27 cellular contexts compared by ENCODE assay signal in the genomic region with DNA sequence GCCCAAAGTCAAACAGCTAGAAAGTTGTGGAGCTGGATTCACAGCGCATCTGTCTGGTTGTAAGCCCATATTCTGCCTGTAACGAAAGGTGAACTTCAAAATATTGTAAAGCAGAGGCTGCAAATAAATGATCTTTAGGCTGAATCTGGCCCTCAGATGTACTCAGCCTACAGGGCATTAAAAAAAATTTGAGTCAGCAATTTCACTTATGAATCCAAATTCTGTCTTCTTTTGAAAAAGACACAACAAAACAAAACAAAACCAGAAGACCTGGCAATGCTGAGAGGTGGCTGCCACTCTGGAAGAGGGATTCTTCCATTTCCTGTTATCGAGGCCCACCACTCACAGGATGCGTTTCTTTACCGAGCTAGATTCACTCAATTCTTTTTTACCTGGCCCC. TPM values are rescaled to one million over a fixed set of nuclear protein-coding genes. Genes with fewer than 3 reads are reported as not detected.
DNase-seq lines count a peak whose midpoint lies in the region; ATAC-seq and TF ChIP-seq lines count a peak whose summit lies in the region.
"Had no signal": no experiment of that assay in that cellular context is flagged by ENCODE, and none has a peak within 500 bp of the region (broad histone marks: within the 10 kb centered on the region; RNA-seq: fewer than 3 reads in every experiment).

No MANE protein-coding gene starts in this region.

- peak overlapping the region; percentile 82 for H3K27ac ChIP-seq in GM23248
- peak overlapping the region; percentile 62 for H3K27ac ChIP-seq in colonic mucosa
- H3K27ac ChIP-seq in muscle layer of colon (ENCODE audit: low read depth, low read length) = peak overlapping the region; percentile 22
- peak overlapping the region; percentile 63 for H3K27ac ChIP-seq in suprapubic skin
- H3K27ac ChIP-seq: pancreas had no signal

- TF ChIP-seq EP300 in suprapubic skin (IDR thresholded peaks at IDR 0.05) = no peak

- no peak overlapping the region for H3K4me3 Mint-ChIP-seq in T-helper 2 cell treated with Interferon-gamma antibody and Interleukin-4, amounts not matched to agents 5 μg/mL and 100 μg/mL, for 36 hours
- H3K4me3 Mint-ChIP-seq: activated naive CD4-positive, alpha-beta T cell treated with anti-CD3 and anti-CD28 coated beads, Interleukin-2, amount 10 ng/mL, durations not matched to agents 7 days and 5 days; CD4-positive, alpha-beta memory T cell; stimulated activated naive CD8-positive, alpha-beta T cell treated with anti-CD3 and anti-CD28 coated beads, Interleukin-15, amount 100 ng/mL, for 72 hours had no signal

- H3K9me3 ChIP-seq in GM23248 (ENCODE audit: low read depth) = no peaks in the 10 kb centered on the region
- no peaks in the 10 kb centered on the region for H3K9me3 ChIP-seq in colonic mucosa
- no peaks in the 10 kb centered on the region for H3K9me3 ChIP-seq in muscle layer of colon (ENCODE audit: low read length)
- no peaks in the 10 kb centered on the region for H3K9me3 ChIP-seq in suprapubic skin
- H3K9me3 ChIP-seq: pancreas had no signal

- H3K4me2 ChIP-seq in GM23248 (ENCODE audit: unreplicated experiment) = peak overlapping the region; percentile 96
- H3K4me2 ChIP-seq: smooth muscle cell had no signal

- H3K4me1 Mint-ChIP-seq in T-helper 2 cell treated with Interferon-gamma antibody and Interleukin-4, amounts not matched to agents 5 μg/mL and 100 μg/mL, for 36 hours (ENCODE audit: low read depth) = peaks cover 7% of the 10 kb centered on the region

- no peaks in the 10 kb centered on the region for H3K9me3 Mint-ChIP-seq in T-helper 2 cell treated with Interferon-gamma antibody and Interleukin-4, amounts not matched to agents 5 μg/mL and 100 μg/mL, for 36 hours
- H3K9me3 Mint-ChIP-seq: activated naive CD4-positive, alpha-beta T cell treated with anti-CD3 and anti-CD28 coated beads, Interleukin-2, amount 10 ng/mL, durations not matched to agents 7 days and 5 days; CD4-positive, alpha-beta memory T cell; stimulated activated naive CD8-positive, alpha-beta T cell treated with anti-CD3 and anti-CD28 coated beads, Interleukin-15, amount 100 ng/mL, for 72 hours had no signal

- TF ChIP-seq POLR2A in suprapubic skin (IDR thresholded peaks at IDR 0.05) = no peak

- intact Hi-C loops in colonic mucosa (cut with DNase I) = no loop called here

- no peak for ATAC-seq in GM19035 (IDR thresholded peaks at IDR 0.05; ENCODE audit: unreplicated experiment)
- ATAC-seq: esophagus mucosa; left lobe of liver; pancreas; stimulated activated naive CD8-positive, alpha-beta T cell treated with anti-CD3 and anti-CD28 coated beads, Interleukin-15, amount 100 ng/mL, for 72 hours had no signal

- no peaks in the 10 kb centered on the region for H3K27me3 ChIP-seq in GM23248 (replicated peaks; ENCODE audit: insufficient read depth)
- H3K27me3 ChIP-seq in colonic mucosa = no peaks in the 10 kb centered on the region
- H3K27me3 ChIP-seq in muscle layer of colon (ENCODE audit: control insufficient read depth in 1 of 2, insufficient read depth in 2 of 2, low read length in 2 of 2) = no peaks in the 10 kb centered on the region
- no peaks in the 10 kb centered on the region for H3K27me3 ChIP-seq in suprapubic skin
- H3K27me3 ChIP-seq: pancreas had no signal

- no peaks in the 10 kb centered on the region for H3K36me3 Mint-ChIP-seq in T-helper 2 cell treated with Interferon-gamma antibody and Interleukin-4, amounts not matched to agents 5 μg/mL and 100 μg/mL, for 36 hours (ENCODE audit: low read depth)
- H3K36me3 Mint-ChIP-seq: activated naive CD4-positive, alpha-beta T cell treated with anti-CD3 and anti-CD28 coated beads, Interleukin-2, amount 10 ng/mL, durations not matched to agents 7 days and 5 days; CD4-positive, alpha-beta memory T cell had no signal

- H3K4me1 ChIP-seq in GM23248 (ENCODE audit: insufficient read depth) = peaks cover 89% of the 10 kb centered on the region
- H3K4me1 ChIP-seq in colonic mucosa = no peaks in the 10 kb centered on the region
- H3K4me1 ChIP-seq in muscle layer of colon (ENCODE audit: insufficient read depth, low read length) = peaks cover 83% of the 10 kb centered on the region
- H3K4me1 ChIP-seq in suprapubic skin = peaks cover 48% of the 10 kb centered on the region
- H3K4me1 ChIP-seq: pancreas had no signal

- DNase-seq in GM23248 (no peak), colonic mucosa (no peak), suprapubic skin (ENCODE audit: low spot score in 2 of 2) (no peak), globus pallidus (ENCODE audit: low spot score) (no peak), foreskin melanocyte (no peak)
- no peak for DNase-seq in T-helper 2 cell treated with Interferon-gamma antibody and Interleukin-4, amounts not matched to agents 5 μg/mL and 100 μg/mL, for 36 hours (ENCODE audit: low spot score)
- DNase-seq: activated naive CD4-positive, alpha-beta T cell treated with anti-CD3 and anti-CD28 coated beads, Interleukin-2, amount 10 ng/mL, durations not matched to agents 7 days and 5 days; activated T-cell treated with anti-CD3 and anti-CD28 coated beads, Interleukin-2, amount 50 U/mL, for 48 hours; aorta; CD4-positive, alpha-beta memory T cell; cerebellar nuclear complex; DMS53; effector CD8-positive, alpha-beta T cell; head of caudate nucleus; MM.1S; NCI-H2171; NCI-H526; pancreas; stimulated activated CD4-positive, alpha-beta T cell treated with anti-CD3 and anti-CD28 coated beads, Interleukin-4, amount 100 ng/mL, for 1 hour; stimulated activated naive CD8-positive, alpha-beta T cell treated with anti-CD3 and anti-CD28 coated beads, Interleukin-15, amount 100 ng/mL, for 72 hours; SW 1271 had no signal

- H3K36me3 ChIP-seq in GM23248 (ENCODE audit: low read depth) (peaks cover 37% of the 10 kb centered on the region; the same call in 1 of the 2 replicates), colonic mucosa (no peaks in the 10 kb centered on the region), muscle layer of colon (ENCODE audit: insufficient read depth, low read length) (peaks cover 15% of the 10 kb centered on the region), suprapubic skin (no peaks in the 10 kb centered on the region)
- H3K36me3 ChIP-seq: pancreas had no signal

- 20 to 26% methylated on average over 5 of the region's 5 CpGs for WGBS in GM23248 (ENCODE audit: low coverage in 1 of 2, low lambda C conversion rate in 2 of 2, missing lambda C conversion rate in 2 of 2), 2 experiments
- 65% methylated on average over 5 of the region's 5 CpGs for WGBS in suprapubic skin

- in situ Hi-C loops in GM23248 (cut with MboI) = no loop called here

- TF ChIP-seq CTCF in colonic mucosa (IDR thresholded peaks at IDR 0.05) (no peak), suprapubic skin (IDR thresholded peaks at IDR 0.05) (no peak)

- H4K20me1 ChIP-seq in GM23248 (ENCODE audit: insufficient read depth) = no peaks in the 10 kb centered on the region

- no peaks in the 10 kb centered on the region for H3K9me2 ChIP-seq in GM23248 (ENCODE audit: insufficient read depth)

- peaks cover 100% of the 10 kb centered on the region for H3K79me2 ChIP-seq in GM23248 (ENCODE audit: insufficient read depth)

- no peak overlapping the region for H2AFZ ChIP-seq in GM23248

- H3K4me3 ChIP-seq in GM23248 = peak overlapping the region; percentile 100
- no peak overlapping the region for H3K4me3 ChIP-seq in colonic mucosa
- peak overlapping the region in 1 of 2 donors; percentile 26 for H3K4me3 ChIP-seq in muscle layer of colon (ENCODE audit: low read depth in 1 of 2, low read length in 2 of 2)
- peak overlapping the region; percentile 13 for H3K4me3 ChIP-seq in suprapubic skin
- H3K4me3 ChIP-seq: pancreas, smooth muscle cell had no signal

- peaks cover 65% of the 10 kb centered on the region for H3K27me3 Mint-ChIP-seq in T-helper 2 cell treated with Interferon-gamma antibody and Interleukin-4, amounts not matched to agents 5 μg/mL and 100 μg/mL, for 36 hours (ENCODE audit: low read depth)

- H3K9ac ChIP-seq in GM23248 = peak overlapping the region; percentile 54
- H3K9ac ChIP-seq in colonic mucosa (ENCODE audit: low read depth in 2 of 2, low read length in 2 of 2) = no peak overlapping the region
- H3K9ac ChIP-seq in muscle layer of colon (ENCODE audit: low read length) = no peak overlapping the region

- H3K27ac Mint-ChIP-seq in T-helper 2 cell treated with Interferon-gamma antibody and Interleukin-4, amounts not matched to agents 5 μg/mL and 100 μg/mL, for 36 hours = no peak overlapping the region
- H3K27ac Mint-ChIP-seq: activated naive CD4-positive, alpha-beta T cell treated with anti-CD3 and anti-CD28 coated beads, Interleukin-2, amount 10 ng/mL, durations not matched to agents 7 days and 5 days; CD4-positive, alpha-beta memory T cell; stimulated activated naive CD8-positive, alpha-beta T cell treated with anti-CD3 and anti-CD28 coated beads, Interleukin-15, amount 100 ng/mL, for 72 hours had no signal

- H3F3A ChIP-seq in GM23248 (ENCODE audit: insufficient read depth) = peaks cover 93% of the 10 kb centered on the region

RNA-seq across cellular contexts. Expression of a gene that starts 7.1 kb away (rescaled TPM):
- total RNA-seq in GM23248 (2014; rRNA removed; shearing (Covaris generic)) = 429 and 440 TPM in 2 replicates
- polyA plus RNA-seq in GM23248 (2016; fragmentation: Nextera tagmentation; extraction: Ambion mirVana) = 331 and 339 TPM in 2 replicates
- total RNA-seq in colonic mucosa = 10 to 100 TPM; 15.8 to 35.1 TPM
- total RNA-seq in suprapubic skin = 10 to 100 TPM; 10.4 to 44.0 (median 23.6) TPM
- total RNA-seq: activated CD8-positive, alpha-beta memory T cell treated with anti-CD3 and anti-CD28 coated beads for 36 hours; CD4-positive, alpha-beta memory T cell had no signal
- polyA plus RNA-seq: CD4-positive, alpha-beta memory T cell had no signal

Comparison
In these comparisons a context has a peak if more than half of its experiments do, and no peak if none do; other contexts are left out.
1. H3K27ac ChIP-seq: peak in every context shown above with its lines; median percentile 82 in GM23248; 63 in suprapubic skin; 62 in colonic mucosa; 22 in muscle layer of colon.